In the genomic region with DNA sequence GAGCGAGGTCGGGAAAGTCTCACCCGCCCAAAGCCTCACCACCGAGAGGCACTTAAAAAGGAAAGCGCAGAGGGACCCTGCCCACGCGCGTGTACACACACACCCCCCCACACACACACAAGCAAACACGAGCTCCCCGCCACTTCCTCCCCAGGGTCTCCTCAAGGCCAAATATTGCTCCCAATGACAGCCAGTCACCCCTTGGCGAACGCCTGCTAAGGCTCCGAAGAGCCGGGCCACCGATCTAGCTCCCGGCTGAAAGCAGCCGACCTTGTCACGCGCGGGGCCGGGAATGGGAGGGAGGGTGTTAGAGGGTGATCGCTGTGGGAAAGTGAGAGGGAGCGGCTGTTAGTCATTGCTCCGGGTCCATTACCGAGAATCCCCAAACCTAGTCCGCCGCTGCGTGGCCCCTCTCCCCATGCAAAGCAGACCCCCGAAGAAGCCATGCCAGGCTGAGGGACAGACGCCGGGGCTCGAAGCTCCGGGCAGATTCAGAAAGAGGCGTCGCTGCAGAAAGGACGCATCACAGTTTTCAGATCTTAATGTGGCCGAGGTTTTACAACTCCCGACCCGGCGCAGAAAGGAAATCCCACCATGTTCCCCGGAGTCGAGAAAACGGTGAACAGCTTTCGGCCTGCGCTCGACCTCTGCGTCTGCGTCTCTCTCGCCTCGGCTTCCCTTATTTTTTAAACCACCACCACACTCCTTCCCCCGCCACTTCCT, we compare ENCODE assay signal across 8 cellular contexts. TPM values are rescaled to one million over a fixed set of nuclear protein-coding genes. Genes with fewer than 3 reads are reported as not detected.
A peak's percentile ranks its signal among the peaks of the same experiment; 100 is the strongest.
DNase-seq lines count a peak whose midpoint lies in the region; ATAC-seq, FAIRE-seq and TF ChIP-seq lines count a peak whose summit lies in the region.

No MANE protein-coding gene starts in this region.

- no peak for TF ChIP-seq POLR2A in suprapubic skin (IDR thresholded peaks at IDR 0.05)

- no peaks in the 10 kb centered on the region for H3K9me3 Mint-ChIP-seq in central memory CD8-positive, alpha-beta T cell

- no peaks in the 10 kb centered on the region for H3K4me1 Mint-ChIP-seq in central memory CD8-positive, alpha-beta T cell

- H3K4me3 Mint-ChIP-seq in central memory CD8-positive, alpha-beta T cell: peak overlapping the region; percentile 75

- peaks cover 2% of the 10 kb centered on the region for H3K36me3 Mint-ChIP-seq in central memory CD8-positive, alpha-beta T cell (ENCODE audit: insufficient read depth)

- H3K27me3 ChIP-seq in suprapubic skin: peaks cover 31% of the 10 kb centered on the region

- no peak for FAIRE-seq in GM19239 (lab: Jason Lieb, UNC)

- TF ChIP-seq EP300 in suprapubic skin (IDR thresholded peaks at IDR 0.05): no peak

- H3K27ac ChIP-seq in suprapubic skin: peak overlapping the region; percentile 91

- ATAC-seq in central memory CD8-positive, alpha-beta T cell (replicated peaks; ENCODE audit: extremely low read depth, poor library complexity, severe bottlenecking): no peak
- ATAC-seq in left lobe of liver: peak; percentile 53

- H3K36me3 ChIP-seq in suprapubic skin: peaks cover 10% of the 10 kb centered on the region

- peaks cover 53% of the 10 kb centered on the region for H3K4me1 ChIP-seq in suprapubic skin

- under 1% methylated on average over 28 of the region's 51 CpGs for WGBS in suprapubic skin

- H3K27ac Mint-ChIP-seq in central memory CD8-positive, alpha-beta T cell (ENCODE audit: low read depth): no peak overlapping the region

- peaks cover 75% of the 10 kb centered on the region for H3K27me3 Mint-ChIP-seq in central memory CD8-positive, alpha-beta T cell

- no peak for TF ChIP-seq CTCF in suprapubic skin (IDR thresholded peaks at IDR 0.05)

- DNase-seq in NCI-H1092 treated with DMSO at 0.1 percent for 48 hours (lab: John Stamatoyannopoulos, UW) (peak; percentile 34), NCI-H1092 (lab: John Stamatoyannopoulos, UW) (no peak), NCI-H1694 (lab: John Stamatoyannopoulos, UW) (peak; percentile 15), left lobe of liver (ENCODE audit: low spot score) (peak; percentile 51), suprapubic skin (ENCODE audit: low spot score in 2 of 2) (peak in 1 of 2 donors; percentile 83), cerebellar nuclear complex (lab: John Stamatoyannopoulos, UW) (no peak), GM19239 (ENCODE audit: insufficient read length, low spot score) (no peak)
- no peak for DNase-seq in central memory CD8-positive, alpha-beta T cell (ENCODE audit: low spot score in 2 of 2)

- no peaks in the 10 kb centered on the region for H3K9me3 ChIP-seq in suprapubic skin

- peak overlapping the region; percentile 74 for H3K4me3 ChIP-seq in suprapubic skin

RNA-seq across cellular contexts. Expression of gene BMP4, which starts 2.6 kb away (rescaled TPM):
- total RNA-seq in left lobe of liver (2.5 TPM), suprapubic skin (10 to 100 TPM in 3 of 4 donors, 1 to 10 TPM in 1; 9.9 to 23.7 (median 15.4) TPM)

Comparison
In these comparisons a context has a peak if more than half of its experiments do, and no peak if none do; other contexts are left out.
1. DNase-seq: peak in NCI-H1092 treated with DMSO at 0.1 percent for 48 hours (single experiment), NCI-H1694 (single experiment) and left lobe of liver (single experiment); none in NCI-H1092 (single experiment), central memory CD8-positive, alpha-beta T cell (0 of 2), cerebellar nuclear complex (0 of 2) and GM19239 (single experiment).